8 cellular contexts compared by ENCODE assay signal in the genomic region with DNA sequence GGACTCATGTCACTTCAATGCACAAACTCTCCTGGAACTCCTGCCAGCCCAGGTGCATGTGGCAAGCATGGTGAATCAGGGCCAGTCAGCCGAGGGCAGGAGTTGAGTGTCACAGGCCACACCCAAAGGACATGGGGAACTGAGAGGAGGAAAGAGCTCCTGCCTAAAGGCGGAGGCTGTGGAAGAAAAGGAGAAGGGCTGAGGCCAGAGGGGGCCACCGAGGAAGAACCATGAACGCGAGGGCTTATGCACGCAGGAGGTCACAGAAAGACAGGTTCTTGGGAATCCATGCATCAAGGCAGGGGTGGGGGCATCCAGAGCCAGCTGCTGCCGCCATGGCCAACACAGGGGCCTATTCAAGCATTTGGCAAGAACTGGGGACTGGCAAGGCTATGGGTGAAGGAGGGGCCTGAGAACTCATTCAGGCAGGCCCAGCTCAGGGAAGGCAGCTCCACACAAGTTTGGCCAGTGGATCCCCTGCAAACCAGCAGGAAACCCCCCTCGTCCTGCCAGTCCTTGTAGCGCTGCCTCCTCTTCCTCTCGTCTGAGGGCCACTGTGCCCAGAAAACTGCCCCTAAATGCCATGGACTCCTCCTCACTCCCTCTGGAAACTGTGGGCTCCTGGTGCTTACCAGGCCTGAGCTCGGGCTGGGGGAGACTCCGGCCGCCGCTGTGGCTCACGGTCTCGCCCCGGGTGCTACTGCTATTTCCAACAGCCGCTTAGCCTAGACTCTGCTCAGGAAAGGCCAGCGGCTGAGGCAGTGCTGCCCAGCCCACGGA. TPM values are rescaled to one million over a fixed set of nuclear protein-coding genes. Genes with fewer than 3 reads are reported as not detected.
A peak's percentile ranks its signal among the peaks of the same experiment; 100 is the strongest.
DNase-seq lines count a peak whose midpoint lies in the region; ATAC-seq and TF ChIP-seq lines count a peak whose summit lies in the region.

No MANE protein-coding gene starts in this region.

- H3K27me3 Mint-ChIP-seq in brain (peaks cover 3% of the 10 kb centered on the region), WTC11 (ENCODE audit: low read depth) (no peaks in the 10 kb centered on the region)

- H3K36me3 ChIP-seq in thoracic aorta: peaks cover 20% of the 10 kb centered on the region

- CTCF ChIA-PET in WTC11 (lab: Charles Lee): interaction anchor here (0.5 to 4.5 kb wide), 44 partner anchors 10 to 809 kb away, joined by 3 to 121 read pairs (median 5); a partner anchor contains a TSS

- TF ChIP-seq POLR2A in lower leg skin (IDR thresholded peaks at IDR 0.05): no peak

- peaks cover 18 to 43% of the 10 kb centered on the region in 2 donors for H3K4me1 ChIP-seq in thoracic aorta (ENCODE audit: control insufficient read depth in 1 of 2, low read depth in 2 of 2)

- no peak for TF ChIP-seq CTCF in brain (conservative IDR thresholded peaks at IDR 0.05)
- no peak for TF ChIP-seq CTCF in lower leg skin (IDR thresholded peaks at IDR 0.05)
- no peak for TF ChIP-seq CTCF in thoracic aorta (IDR thresholded peaks at IDR 0.05)
- TF ChIP-seq CTCF in WTC11 (IDR thresholded peaks at IDR 0.05): no peak

- H3K4me3 ChIP-seq in lower leg skin (ENCODE audit: low read depth, poor library complexity, severe bottlenecking) (no peak overlapping the region), thoracic aorta (peak overlapping the region; percentile 80)

- H3K4me3 Mint-ChIP-seq in brain (peak overlapping the region; percentile 86 to 90 (median 87)), WTC11 (no peak overlapping the region; the same call in 1 of the 2 replicates)

- peak; percentile 66 for DNase-seq in SIG-M5 treated with dmso at 0.1 percent for 504 hours (lab: John Stamatoyannopoulos, UW; ENCODE audit: unreplicated experiment)
- no peak for DNase-seq in SIG-M5 (lab: John Stamatoyannopoulos, UW)
- peak; percentile 73 to 93 for DNase-seq in lower leg skin (ENCODE audit: low spot score in 2 of 2)
- DNase-seq in thoracic aorta (ENCODE audit: low spot score): no peak
- no peak for DNase-seq in WTC11 (ENCODE audit: low spot score)
- no peak for DNase-seq in NCI-H1092 (lab: John Stamatoyannopoulos, UW)

- H3K27ac Mint-ChIP-seq in brain (peak overlapping the region; percentile 97 to 99 (median 98)), WTC11 (no peak overlapping the region; the same call in 1 of the 2 replicates)

- no peaks in the 10 kb centered on the region for H3K27me3 ChIP-seq in thoracic aorta (replicated peaks; ENCODE audit: insufficient read depth)

- intact Hi-C loops in lower leg skin (cut with DNase I; ENCODE audit: low total_unique reads): loop anchor here (10.0 kb wide), 1 partner anchor 202 kb away; a partner anchor contains a TSS

- WGBS in lower leg skin, 2 donors: 22 to 26% methylated on average over 19 to 20 of the region's 20 CpGs

- peaks cover 49% of the 10 kb centered on the region for H3K4me1 Mint-ChIP-seq in brain
- H3K4me1 Mint-ChIP-seq in WTC11: peaks cover 16% of the 10 kb centered on the region

- peak overlapping the region; percentile 95 to 96 for H3K27ac ChIP-seq in thoracic aorta

- no peaks in the 10 kb centered on the region for H3K9me3 ChIP-seq in thoracic aorta

- H3K36me3 Mint-ChIP-seq in brain: peaks cover 40% of the 10 kb centered on the region
- H3K36me3 Mint-ChIP-seq in WTC11: peaks cover 14% of the 10 kb centered on the region; the same call in 1 of the 2 replicates

- ATAC-seq in thoracic aorta (ENCODE audit: insufficient number of reproducible peaks, low FRiP score, low read depth): no peak
- ATAC-seq in HG02798 (IDR thresholded peaks at IDR 0.05; ENCODE audit: poor library complexity, unreplicated experiment): no peak
- no peak for ATAC-seq in WTC11

- POLR2A ChIA-PET in WTC11 (lab: Charles Lee): no interaction called here

- H3K9me3 Mint-ChIP-seq in brain: no peaks in the 10 kb centered on the region
- no peaks in the 10 kb centered on the region for H3K9me3 Mint-ChIP-seq in WTC11

TF ChIP-seq in WTC11, 78 proteins besides CTCF, POLR2A, EP300 and RAD21:
- TF ChIP-seq, protein P1, sequence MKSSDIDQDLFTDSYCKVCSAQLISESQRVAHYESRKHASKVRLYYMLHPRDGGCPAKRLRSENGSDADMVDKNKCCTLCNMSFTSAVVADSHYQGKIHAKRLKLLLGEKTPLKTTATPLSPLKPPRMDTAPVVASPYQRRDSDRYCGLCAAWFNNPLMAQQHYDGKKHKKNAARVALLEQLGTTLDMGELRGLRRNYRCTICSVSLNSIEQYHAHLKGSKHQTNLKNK (CRISPR knock-in tag; IDR thresholded peaks at IDR 0.05): no peak
- no peak for TF ChIP-seq ESRRA (CRISPR knock-in tag; IDR thresholded peaks at IDR 0.05; ENCODE audit: borderline replicate concordance)
- TF ChIP-seq ETV6 (CRISPR knock-in tag; IDR thresholded peaks at IDR 0.05): no peak

RNA-seq across cellular contexts. Expression of a gene that starts 15.4 kb away (rescaled TPM):
- 9.3 TPM for polyA plus RNA-seq in brain (ENCODE audit: insufficient read depth, low read depth, low replicate concordance)
- total RNA-seq in lower leg skin (10 to 100 TPM; 18.3 to 29.5 (median 25.8) TPM), thoracic aorta (10 to 100 TPM; 37.0 to 45.9 TPM), WTC11 (2021) (23.9 to 30.6 TPM (median 28.6 TPM) in 3 replicates)

RNA-seq across cellular contexts. Expression of a gene that starts 45.4 kb away (rescaled TPM):
- 9.0 TPM for polyA plus RNA-seq in brain (ENCODE audit: insufficient read depth, low read depth, low replicate concordance)
- total RNA-seq in lower leg skin (10 to 100 TPM; 23.6 to 53.6 (median 29.7) TPM), thoracic aorta (10 to 100 TPM; 26.0 to 40.4 TPM), WTC11 (2021) (52.5 to 68.6 TPM (median 52.7 TPM) in 3 replicates)

Comparison
In these comparisons a context has a peak if more than half of its experiments do, and no peak if none do; other contexts are left out.
1. DNase-seq: peak in SIG-M5 treated with dmso at 0.1 percent for 504 hours (single experiment) and lower leg skin (2 of 2); none in SIG-M5 (single experiment), thoracic aorta (single experiment), WTC11 (single experiment) and NCI-H1092 (single experiment).